ENCODE assay signal across 19 cellular contexts in genomic region chr4:77714514-77714913, GRCh38.
DNase-seq lines count a peak whose midpoint lies in the region; ATAC-seq, FAIRE-seq and TF ChIP-seq lines count a peak whose summit lies in the region.
"Had no signal": no experiment of that assay in that cellular context is flagged by ENCODE, and none has a peak within 500 bp of the region (broad histone marks: within the 10 kb centered on the region; RNA-seq: fewer than 3 reads in every experiment).

No MANE protein-coding gene starts in this region.

- TF ChIP-seq EP300 in HepG2 (IDR thresholded peaks at IDR 0.05; ENCODE audit: low read depth in 2 of 2, low read length in 2 of 2) (no peak), HepG2 (CRISPR knock-in tag; IDR thresholded peaks at IDR 0.05; ENCODE audit: borderline replicate concordance) (no peak)

- 48% methylated on average over 2 of the region's 2 CpGs for WGBS in right lobe of liver (ENCODE audit: insufficient coverage, low coverage, low lambda C conversion rate, missing lambda C conversion rate)
- WGBS in HepG2 (ENCODE audit: low lambda C conversion rate), result 93% methylated on average over 2 of the region's 2 CpGs

- no peaks in the 10 kb centered on the region for H3K9me3 ChIP-seq in right lobe of liver
- H3K9me3 ChIP-seq in HepG2 (ENCODE audit: low read length), result no peaks in the 10 kb centered on the region
- H3K9me3 ChIP-seq: BLaER1 treated with 17β-estradiol and CSF1 and Interleukin-3, amounts not matched to agents 10 nM and 100 nM had no signal

- H3K27me3 ChIP-seq in right lobe of liver (no peaks in the 10 kb centered on the region), HepG2 (ENCODE audit: control insufficient read depth in 1 of 2, insufficient read depth in 2 of 2, low read length in 2 of 2) (no peaks in the 10 kb centered on the region)
- H3K27me3 ChIP-seq: BLaER1 treated with 17β-estradiol and CSF1 and Interleukin-3, amounts not matched to agents 10 nM and 100 nM had no signal

- peak in 3 of 4 donors; percentile 28 to 65 (median 64) for ATAC-seq in right lobe of liver
- no peak for ATAC-seq in HepG2
- ATAC-seq in activated CD8-positive, alpha-beta T cell treated with anti-CD3 and anti-CD28 coated beads for 36 hours, result no peak
- no peak for ATAC-seq in central memory CD8-positive, alpha-beta T cell (replicated peaks; ENCODE audit: extremely low read depth, poor library complexity, severe bottlenecking)
- ATAC-seq in GM19467 (IDR thresholded peaks at IDR 0.05; ENCODE audit: unreplicated experiment), result no peak

- TF ChIP-seq POLR2A in right lobe of liver (IDR thresholded peaks at IDR 0.05) (no peak), HepG2 (IDR thresholded peaks at IDR 0.05; ENCODE audit: insufficient read depth in 1 of 2, low read depth in 2 of 2, low read length in 2 of 2) (no peak)

- H3K4me3 Mint-ChIP-seq in activated CD8-positive, alpha-beta T cell treated with anti-CD3 and anti-CD28 coated beads for 36 hours, result no peak overlapping the region
- no peak overlapping the region for H3K4me3 Mint-ChIP-seq in central memory CD8-positive, alpha-beta T cell
- H3K4me3 Mint-ChIP-seq in activated CD4-positive, alpha-beta memory T cell treated with anti-CD3 and anti-CD28 coated beads for 36 hours, result no peak overlapping the region

- BruUV-seq in HepG2 (replicated peaks; lab: Mats Ljungman, UMichigan), result no TSS peak

- intact Hi-C loops in right lobe of liver (cut with DNase I) (no loop called here), HepG2 (cut with micrococcal nuclease; ENCODE audit: unreplicated experiment) (no loop called here)
- intact Hi-C loops in activated CD8-positive, alpha-beta T cell treated with anti-CD3 and anti-CD28 coated beads for 36 hours (cut with micrococcal nuclease), result no loop called here
- intact Hi-C loops in activated CD4-positive, alpha-beta memory T cell treated with anti-CD3 and anti-CD28 coated beads for 36 hours (cut with micrococcal nuclease), result no loop called here

- CTCF ChIA-PET in HepG2 (lab: Yijun Ruan, JAX; ENCODE audit: low intra/inter-chr PET ratio, low total read pairs), result no interaction called here
- CTCF ChIA-PET in activated CD8-positive, alpha-beta T cell treated with anti-CD3 and anti-CD28 coated beads for 36 hours (lab: Charles Lee), result interaction anchor here (1.8 kb wide), 1 partner anchor 9 kb away, joined by 4 read pairs; no protein-coding TSS in a partner anchor
- CTCF ChIA-PET in activated CD4-positive, alpha-beta memory T cell treated with anti-CD3 and anti-CD28 coated beads for 36 hours (lab: Charles Lee), result interaction anchor here (0.7 kb wide), 1 partner anchor 307 kb away, joined by 3 read pairs; no protein-coding TSS in a partner anchor

- no peaks in the 10 kb centered on the region for H3K9me3 Mint-ChIP-seq in activated CD8-positive, alpha-beta T cell treated with anti-CD3 and anti-CD28 coated beads for 36 hours
- H3K9me3 Mint-ChIP-seq in central memory CD8-positive, alpha-beta T cell, result no peaks in the 10 kb centered on the region
- no peaks in the 10 kb centered on the region for H3K9me3 Mint-ChIP-seq in activated CD4-positive, alpha-beta memory T cell treated with anti-CD3 and anti-CD28 coated beads for 36 hours

- H2AFZ ChIP-seq in HepG2 (ENCODE audit: low read length), result no peak overlapping the region

- H3K79me2 ChIP-seq in HepG2 (ENCODE audit: insufficient read depth, low read length), result no peaks in the 10 kb centered on the region

- TF ChIP-seq RAD21 in HepG2 (CRISPR knock-in tag; IDR thresholded peaks at IDR 0.05), result no peak

- no peak overlapping the region for H3K4me2 ChIP-seq in HepG2 (ENCODE audit: low read depth, low read length)
- H3K4me2 ChIP-seq: BLaER1 treated with 17β-estradiol and CSF1 and Interleukin-3, amounts not matched to agents 10 nM and 100 nM; KMS-11 had no signal

- no peak overlapping the region for H3K4me3 ChIP-seq in right lobe of liver
- H3K4me3 ChIP-seq in HepG2 (replicated peaks in 1 of 3; ENCODE audit: insufficient read depth in 1 of 3, low read depth in 2 of 3, low read length in 3 of 3), result no peak overlapping the region
- H3K4me3 ChIP-seq: BLaER1 treated with 17β-estradiol and CSF1 and Interleukin-3, amounts not matched to agents 10 nM and 100 nM had no signal

- H3K27ac ChIP-seq in right lobe of liver, result no peak overlapping the region
- no peak overlapping the region for H3K27ac ChIP-seq in HepG2 (ENCODE audit: extremely low read length, insufficient read depth, low read length)
- H3K27ac ChIP-seq: BLaER1 treated with 17β-estradiol and CSF1 and Interleukin-3, amounts not matched to agents 10 nM and 100 nM; KMS-11 had no signal

- no peaks in the 10 kb centered on the region for H3K27me3 Mint-ChIP-seq in activated CD8-positive, alpha-beta T cell treated with anti-CD3 and anti-CD28 coated beads for 36 hours
- no peaks in the 10 kb centered on the region for H3K27me3 Mint-ChIP-seq in central memory CD8-positive, alpha-beta T cell
- H3K27me3 Mint-ChIP-seq in activated CD4-positive, alpha-beta memory T cell treated with anti-CD3 and anti-CD28 coated beads for 36 hours, result no peaks in the 10 kb centered on the region

- peaks cover 43% of the 10 kb centered on the region for H3K4me1 Mint-ChIP-seq in activated CD8-positive, alpha-beta T cell treated with anti-CD3 and anti-CD28 coated beads for 36 hours (ENCODE audit: low read depth)
- H3K4me1 Mint-ChIP-seq in central memory CD8-positive, alpha-beta T cell, result peaks cover 7% of the 10 kb centered on the region
- H3K4me1 Mint-ChIP-seq in activated CD4-positive, alpha-beta memory T cell treated with anti-CD3 and anti-CD28 coated beads for 36 hours (ENCODE audit: low read depth), result peaks cover 24% of the 10 kb centered on the region

- in situ Hi-C loops in HepG2 (cut with HindIII; ENCODE audit: extremely low pct_ligation_motif_present, low pct_unique_long_range_greater_than_20kb), result no loop called here

- H3K4me1 ChIP-seq in right lobe of liver (peaks cover 0 to 6% (median 0%) of the 10 kb centered on the region in 4 donors), HepG2 (ENCODE audit: insufficient read depth, low read length) (peaks cover 13% of the 10 kb centered on the region)
- H3K4me1 ChIP-seq: BLaER1 treated with 17β-estradiol and CSF1 and Interleukin-3, amounts not matched to agents 10 nM and 100 nM had no signal

- no peaks in the 10 kb centered on the region for H4K20me1 ChIP-seq in HepG2 (ENCODE audit: insufficient read depth, low read length)
- H4K20me1 ChIP-seq: BLaER1 treated with 17β-estradiol and CSF1 and Interleukin-3, amounts not matched to agents 10 nM and 100 nM had no signal

- DNase-seq in right lobe of liver, result no peak
- no peak for DNase-seq in HepG2 (ENCODE audit: low spot score)
- DNase-seq in activated CD8-positive, alpha-beta T cell treated with anti-CD3 and anti-CD28 coated beads for 36 hours, result no peak
- no peak for DNase-seq in central memory CD8-positive, alpha-beta T cell (ENCODE audit: low spot score in 2 of 2)
- DNase-seq in HT-29 (ENCODE audit: low spot score), result no peak
- DNase-seq in activated CD4-positive, alpha-beta memory T cell treated with anti-CD3 and anti-CD28 coated beads for 36 hours, result no peak
- DNase-seq: NCI-H1417, NCI-H187 treated with DMSO at 0.1 percent for 48 hours, NCI-H226, NCI-H524, NCI-H82, OCI-M1, SHP77 treated with DMSO at 0.1 percent for 48 hours had no signal

- POLR2A ChIA-PET in HepG2 (lab: Yijun Ruan, JAX), result no interaction called here
- POLR2A ChIA-PET in activated CD8-positive, alpha-beta T cell treated with anti-CD3 and anti-CD28 coated beads for 36 hours (lab: Charles Lee), result interaction anchor here (0.8 kb wide), 1 partner anchor 148 kb away, joined by 3 read pairs; the partner anchor contains the start of gene MRPL1
- POLR2A ChIA-PET in activated CD4-positive, alpha-beta memory T cell treated with anti-CD3 and anti-CD28 coated beads for 36 hours (lab: Charles Lee), result no interaction called here

- peaks cover 44% of the 10 kb centered on the region for H3K36me3 Mint-ChIP-seq in activated CD8-positive, alpha-beta T cell treated with anti-CD3 and anti-CD28 coated beads for 36 hours (ENCODE audit: low read depth)
- H3K36me3 Mint-ChIP-seq in central memory CD8-positive, alpha-beta T cell (ENCODE audit: insufficient read depth), result peaks cover 30% of the 10 kb centered on the region
- H3K36me3 Mint-ChIP-seq in activated CD4-positive, alpha-beta memory T cell treated with anti-CD3 and anti-CD28 coated beads for 36 hours, result peaks cover 21% of the 10 kb centered on the region

- H3K36me3 ChIP-seq in right lobe of liver (no peaks in the 10 kb centered on the region), HepG2 (replicated peaks in 1 of 2; ENCODE audit: control insufficient read depth in 1 of 2, insufficient read depth in 2 of 2, low read length in 2 of 2) (0 out of 5 replicates have a peak, but pooled peaks cover 0 to 2% of the 10 kb centered on the region in 2 experiments)

- FAIRE-seq in HepG2 (lab: Jason Lieb, UNC), result no peak
- FAIRE-seq: D721Med, GM12891, GM19239 had no signal

- H3K27ac Mint-ChIP-seq in activated CD8-positive, alpha-beta T cell treated with anti-CD3 and anti-CD28 coated beads for 36 hours, result peak overlapping the region; percentile 60
- peak overlapping the region; percentile 11 for H3K27ac Mint-ChIP-seq in central memory CD8-positive, alpha-beta T cell (ENCODE audit: low read depth)
- H3K27ac Mint-ChIP-seq in activated CD4-positive, alpha-beta memory T cell treated with anti-CD3 and anti-CD28 coated beads for 36 hours, result no peak overlapping the region

- H3K9ac ChIP-seq in HepG2 (ENCODE audit: insufficient read depth, low read depth, low read length), result no peak overlapping the region
- H3K9ac ChIP-seq: BLaER1 treated with 17β-estradiol and CSF1 and Interleukin-3, amounts not matched to agents 10 nM and 100 nM; KMS-11 had no signal

- TF ChIP-seq CTCF in right lobe of liver (IDR thresholded peaks at IDR 0.05), result no peak
- no peak for TF ChIP-seq CTCF in HepG2 (CRISPR knock-in tag; IDR thresholded peaks at IDR 0.05)
- TF ChIP-seq CTCF in activated CD8-positive, alpha-beta T cell treated with anti-CD3 and anti-CD28 coated beads for 36 hours (IDR thresholded peaks at IDR 0.05), result no peak

TF ChIP-seq in HepG2, 621 proteins besides CTCF, POLR2A, EP300 and RAD21 (continues in another document):
- no peak for TF ChIP-seq ZNF17 (CRISPR knock-in tag; IDR thresholded peaks at IDR 0.05)

Comparison
In these comparisons a context has a peak if more than half of its experiments do, and no peak if none do; other contexts are left out.
1. ATAC-seq: peak in right lobe of liver (3 of 4); none in HepG2 (single experiment), activated CD8-positive, alpha-beta T cell treated with anti-CD3 and anti-CD28 coated beads for 36 hours (single experiment), central memory CD8-positive, alpha-beta T cell (single experiment) and GM19467 (single experiment).